ENCODE assay signal across 8 cellular contexts in the genomic region with DNA sequence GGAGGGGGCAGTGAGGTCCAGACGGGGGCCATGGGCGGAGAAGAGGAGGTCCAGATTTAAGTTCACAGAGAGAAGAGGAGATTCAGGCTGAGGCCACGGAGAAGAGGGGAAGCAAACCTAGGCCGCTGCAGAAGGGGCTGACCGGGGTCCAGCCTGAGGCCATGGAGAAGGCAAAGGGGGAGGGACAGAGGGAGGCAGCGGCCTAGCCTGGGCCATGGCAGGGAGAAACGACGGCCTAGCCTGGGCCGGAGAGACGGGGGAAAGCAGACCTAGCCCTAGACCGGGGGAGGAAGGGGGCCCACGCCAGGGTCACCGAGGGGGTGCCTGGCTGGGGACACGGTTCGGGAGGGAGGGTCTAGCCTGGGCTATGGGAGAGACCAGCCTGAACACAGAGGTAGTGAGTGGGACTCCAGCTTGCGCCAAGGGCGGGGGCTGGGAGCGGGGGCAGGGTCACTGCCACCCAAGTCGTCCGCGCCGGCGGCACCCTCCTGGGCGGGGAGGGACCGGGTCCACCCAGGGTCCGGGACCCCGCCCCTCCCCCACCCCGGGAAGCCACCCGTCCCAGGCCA. TPM values are rescaled to one million over a fixed set of nuclear protein-coding genes. Genes with fewer than 3 reads are reported as not detected.
A peak's percentile ranks its signal among the peaks of the same experiment; 100 is the strongest.
DNase-seq lines count a peak whose midpoint lies in the region; ATAC-seq and TF ChIP-seq lines count a peak whose summit lies in the region.

No MANE protein-coding gene starts in this region.

- no peaks in the 10 kb centered on the region for H3K27me3 Mint-ChIP-seq in activated naive CD4-positive, alpha-beta T cell treated with anti-CD3 and anti-CD28 coated beads for 36 hours (ENCODE audit: low read depth)
- H3K27me3 Mint-ChIP-seq in natural killer cell (ENCODE audit: low read depth in 2 of 2): no peaks in the 10 kb centered on the region

- no peak for TF ChIP-seq CTCF in epithelial cell of esophagus (IDR thresholded peaks at IDR 0.05; ENCODE audit: insufficient read depth, low read depth, low read length, missing control alignments)
- TF ChIP-seq CTCF in natural killer cell (IDR thresholded peaks at IDR 0.05): no peak

- ATAC-seq in HG03025 (IDR thresholded peaks at IDR 0.05; ENCODE audit: low FRiP score, unreplicated experiment): peak; percentile 13
- ATAC-seq in SK-N-SH treated with all-trans-retinoic acid at 6 μM for 48 hours: peak; percentile 60
- ATAC-seq in natural killer cell: peak in 1 of 3 donors; percentile 3

- intact Hi-C loops in activated naive CD4-positive, alpha-beta T cell treated with anti-CD3 and anti-CD28 coated beads for 36 hours (cut with micrococcal nuclease): loop anchor here (1.0 to 5.0 kb wide), 3 partner anchors 111 to 233 kb away; a partner anchor contains a TSS
- intact Hi-C loops in natural killer cell (cut with micrococcal nuclease): loop anchor here (1.0 to 10.0 kb wide), 3 partner anchors 8 to 170 kb away; a partner anchor contains a TSS

- peak overlapping the region; percentile 91 for H3K4me3 ChIP-seq in epithelial cell of esophagus (ENCODE audit: low read length)

- peaks cover 19% of the 10 kb centered on the region for H3K36me3 Mint-ChIP-seq in activated naive CD4-positive, alpha-beta T cell treated with anti-CD3 and anti-CD28 coated beads for 36 hours (ENCODE audit: low read depth)
- H3K36me3 Mint-ChIP-seq in natural killer cell: no peaks in the 10 kb centered on the region

- no peaks in the 10 kb centered on the region for H3K9me3 Mint-ChIP-seq in activated naive CD4-positive, alpha-beta T cell treated with anti-CD3 and anti-CD28 coated beads for 36 hours
- H3K9me3 Mint-ChIP-seq in natural killer cell: no peaks in the 10 kb centered on the region

- peak overlapping the region; percentile 97 for H3K27ac Mint-ChIP-seq in activated naive CD4-positive, alpha-beta T cell treated with anti-CD3 and anti-CD28 coated beads for 36 hours
- peak overlapping the region; percentile 89 to 96 for H3K27ac Mint-ChIP-seq in natural killer cell

- peak overlapping the region; percentile 96 for H3K4me3 Mint-ChIP-seq in activated naive CD4-positive, alpha-beta T cell treated with anti-CD3 and anti-CD28 coated beads for 36 hours
- peak overlapping the region; percentile 91 for H3K4me3 Mint-ChIP-seq in natural killer cell

- DNase-seq in activated naive CD4-positive, alpha-beta T cell treated with anti-CD3 and anti-CD28 coated beads for 36 hours: peak; percentile 24
- DNase-seq in activated naive CD4-positive, alpha-beta T cell treated with anti-CD3 and anti-CD28 coated beads, Interleukin-2, amount 50 U/mL, for 16 hours: no peak
- DNase-seq in epithelial cell of esophagus (ENCODE audit: low read depth): no peak
- DNase-seq in natural killer cell: no peak
- no peak for DNase-seq in mucosa of gallbladder (ENCODE audit: low spot score)
- no peak for DNase-seq in AG08395 (ENCODE audit: low spot score)

- CTCF ChIA-PET in activated naive CD4-positive, alpha-beta T cell treated with anti-CD3 and anti-CD28 coated beads for 36 hours (lab: Charles Lee): no interaction called here

- peaks cover 64% of the 10 kb centered on the region for H3K4me1 Mint-ChIP-seq in activated naive CD4-positive, alpha-beta T cell treated with anti-CD3 and anti-CD28 coated beads for 36 hours (ENCODE audit: low read depth)
- peaks cover 71 to 77% of the 10 kb centered on the region in 2 donors for H3K4me1 Mint-ChIP-seq in natural killer cell

TF ChIP-seq in SK-N-SH treated with all-trans-retinoic acid at 6 μM for 48 hours, 23 proteins besides CTCF, POLR2A, EP300 and RAD21:
- TF ChIP-seq ESRRG (CRISPR knock-in tag; IDR thresholded peaks at IDR 0.05) (no peak), ZNF565 (CRISPR knock-in tag; conservative IDR thresholded peaks at IDR 0.05; ENCODE audit: low read depth) (no peak), RARB (CRISPR knock-in tag; IDR thresholded peaks at IDR 0.05) (no peak), ISL1 (CRISPR knock-in tag; IDR thresholded peaks at IDR 0.05) (no peak), ZNF70 (CRISPR knock-in tag; IDR thresholded peaks at IDR 0.05) (no peak), TOX (CRISPR knock-in tag; IDR thresholded peaks at IDR 0.05; ENCODE audit: borderline replicate concordance) (no peak), ARNTL (CRISPR knock-in tag; IDR thresholded peaks at IDR 0.05; ENCODE audit: borderline replicate concordance, low read depth) (no peak)

RNA-seq across cellular contexts. Expression of a gene that starts 0.5 kb away (rescaled TPM):
- total RNA-seq in activated naive CD4-positive, alpha-beta T cell treated with anti-CD3 and anti-CD28 coated beads for 36 hours: 100 to 1,000 TPM; 362 to 381 TPM
- total RNA-seq in natural killer cell (100 to 1,000 TPM; 369 to 393 (median 375) TPM), mucosa of gallbladder (255 TPM)
